26 cellular contexts compared by ENCODE assay signal in genomic region chr1:18114726-18115410, GRCh38. TPM values are rescaled to one million over a fixed set of nuclear protein-coding genes. Genes with fewer than 3 reads are reported as not detected.
DNase-seq lines count a peak whose midpoint lies in the region; TF ChIP-seq lines count a peak whose summit lies in the region.
"Had no signal": no experiment of that assay in that cellular context is flagged by ENCODE, and none has a peak within 500 bp of the region (broad histone marks: within the 10 kb centered on the region; RNA-seq: fewer than 3 reads in every experiment).

No MANE protein-coding gene starts in this region.

- H3K27ac Mint-ChIP-seq in chondrocyte (ENCODE audit: unreplicated experiment) = no peak overlapping the region
- H3K27ac Mint-ChIP-seq: CD4-positive, alpha-beta memory T cell; CD4-positive, CD25-positive, alpha-beta regulatory T cell; CD8-positive, alpha-beta memory T cell had no signal

- no peaks in the 10 kb centered on the region for H3K9me3 ChIP-seq in neuronal stem cell (replicated peaks in 1 of 2; ENCODE audit: control insufficient read depth in 2 of 2, insufficient read depth in 1 of 2, low read depth in 1 of 2, low read length in 2 of 2)
- H3K9me3 ChIP-seq: BE2C, BLaER1 had no signal

- H3K27me3 ChIP-seq in neuronal stem cell (ENCODE audit: control insufficient read depth in 3 of 3, insufficient read depth in 3 of 3, low read depth in 1 of 3, low read length in 3 of 3) = peaks cover 0 to 51% (median 17%) of the 10 kb centered on the region in 3 experiments

- no peak overlapping the region for H2BK12ac ChIP-seq in neuronal stem cell (ENCODE audit: low read length)

- H3K9ac ChIP-seq in neuronal stem cell (ENCODE audit: low read depth, low read length, poor library complexity) = peak overlapping the region; percentile 9
- H3K9ac ChIP-seq: BLaER1 had no signal

- H3K79me1 ChIP-seq in neuronal stem cell (ENCODE audit: low read depth, low read length) = no peaks in the 10 kb centered on the region

- peaks cover 84% of the 10 kb centered on the region for H3K27me3 Mint-ChIP-seq in chondrocyte (ENCODE audit: low read depth)

- no peak overlapping the region for H2AFZ ChIP-seq in neuronal stem cell (ENCODE audit: low read length)

- no peak overlapping the region for H3K23ac ChIP-seq in neuronal stem cell (ENCODE audit: low read depth, low read length, poor library complexity)

- H2BK5ac ChIP-seq in neuronal stem cell (ENCODE audit: low read length) = no peak overlapping the region

- peak overlapping the region; percentile 8 for H2BK15ac ChIP-seq in neuronal stem cell (ENCODE audit: low read length)

- H3K4me3 Mint-ChIP-seq in chondrocyte (ENCODE audit: unreplicated experiment) = no peak overlapping the region
- H3K4me3 Mint-ChIP-seq: CD14-positive monocyte; CD4-positive, alpha-beta memory T cell; CD4-positive, CD25-positive, alpha-beta regulatory T cell; CD8-positive, alpha-beta memory T cell had no signal

- no peak overlapping the region for H4K8ac ChIP-seq in neuronal stem cell (ENCODE audit: low read depth, low read length)

- H3K14ac ChIP-seq in neuronal stem cell (ENCODE audit: low read length) = no peak overlapping the region

- no peak overlapping the region for H3K4me3 ChIP-seq in Jurkat, Clone E6-1 (ENCODE audit: low read length)
- H3K4me3 ChIP-seq in neuronal stem cell (ENCODE audit: low read length in 2 of 2) = no peak overlapping the region
- H3K4me3 ChIP-seq: BLaER1 had no signal

- DNase-seq in Jurkat, Clone E6-1 (ENCODE audit: low read depth, low spot score) = peak; percentile 72
- DNase-seq in chondrocyte (ENCODE audit: low spot score) = peak; percentile 34
- no peak for DNase-seq in neuronal stem cell (ENCODE audit: low spot score)
- no peak for DNase-seq in GOT3 (lab: John Stamatoyannopoulos, UW)
- no peak for DNase-seq in retina
- no peak for DNase-seq in stimulated activated CD4-positive, alpha-beta T cell treated with anti-CD3 and anti-CD28 coated beads, Interleukin-2, amount 100 ng/mL, for 48 hours
- no peak for DNase-seq in NCI-H748 (lab: John Stamatoyannopoulos, UW; ENCODE audit: unreplicated experiment)
- DNase-seq: 8988T; ACHN; BE2C; C1 segment of cervical spinal cord; CD4-positive, alpha-beta memory T cell; CD4-positive, CD25-positive, alpha-beta regulatory T cell; CD8-positive, alpha-beta memory T cell; COR-L47; DMS 273 treated with DMSO at 0.1 percent for 48 hours; DMS153; DMS53; DMS79; DND-41; EL; GF-D8 had no signal

- TF ChIP-seq CTCF in chondrocyte (IDR thresholded peaks at IDR 0.05) = no peak

- peak overlapping the region; percentile 48 for H2AK5ac ChIP-seq in neuronal stem cell (ENCODE audit: low read depth, low read length)

- no peak overlapping the region for H4K91ac ChIP-seq in neuronal stem cell (ENCODE audit: low read depth, low read length, poor library complexity)

- H3K36me3 Mint-ChIP-seq in chondrocyte (ENCODE audit: low read depth) = no peaks in the 10 kb centered on the region
- H3K36me3 Mint-ChIP-seq: CD14-positive monocyte; CD4-positive, alpha-beta memory T cell; CD4-positive, CD25-positive, alpha-beta regulatory T cell; CD8-positive, alpha-beta memory T cell had no signal

- no peak overlapping the region for H2BK120ac ChIP-seq in neuronal stem cell (ENCODE audit: low read depth, low read length)

- no peak overlapping the region for H3K4me2 ChIP-seq in neuronal stem cell (ENCODE audit: insufficient read depth, low read length, poor library complexity, severe bottlenecking)
- H3K4me2 ChIP-seq: BLaER1 had no signal

- H3K4me1 Mint-ChIP-seq in chondrocyte (ENCODE audit: low read depth) = peaks cover 4% of the 10 kb centered on the region

- H3K4me1 ChIP-seq in neuronal stem cell (ENCODE audit: control insufficient read depth in 2 of 2, insufficient read depth in 1 of 2, low read depth in 1 of 2, low read length in 2 of 2) = peaks cover 0 to 8% of the 10 kb centered on the region in 2 donors
- H3K4me1 ChIP-seq: BE2C had no signal

- peak overlapping the region; percentile 48 for H3K4ac ChIP-seq in neuronal stem cell (ENCODE audit: low read length)

- no peak overlapping the region for H3K27ac ChIP-seq in neuronal stem cell (replicated peaks; ENCODE audit: low read length)
- H3K27ac ChIP-seq: BLaER1 had no signal

- no CpG with 5 or more reads among the region's 3 CpGs for WGBS in neuronal stem cell (ENCODE audit: extremely low coverage in 2 of 2, insufficient read length in 2 of 2, insufficient replicate concordance in 1 of 2), 2 donors

- H3K18ac ChIP-seq in neuronal stem cell (ENCODE audit: low read length) = peak overlapping the region; percentile 11

- no peaks in the 10 kb centered on the region for H3K36me3 ChIP-seq in neuronal stem cell (replicated peaks in 1 of 2; ENCODE audit: control insufficient read depth in 2 of 2, insufficient read depth in 2 of 2, low read length in 2 of 2)
- H3K36me3 ChIP-seq: BE2C, BLaER1 had no signal

- no peaks in the 10 kb centered on the region for H3K9me3 Mint-ChIP-seq in chondrocyte (ENCODE audit: low read depth)

RNA-seq across cellular contexts. Expression of gene IGSF21, which starts 7.3 kb away (rescaled TPM):
- polyA plus RNA-seq in Jurkat, Clone E6-1 (2012; ENCODE audit: insufficient read depth, insufficient read length) = not detected
- not detected in 3 replicates for total RNA-seq in chondrocyte
- polyA plus RNA-seq in neuronal stem cell (2013, experiment 1 of 2) = 5.2 TPM
- 5.5 TPM for polyA plus RNA-seq in neuronal stem cell (2013, experiment 2 of 2)
- total RNA-seq: CD4-positive, alpha-beta memory T cell; CD4-positive, CD25-positive, alpha-beta regulatory T cell; CD8-positive, alpha-beta memory T cell; Daoy had no signal
- polyA plus RNA-seq: AG04450; CD14-positive monocyte; CD4-positive, alpha-beta memory T cell; CD4-positive, CD25-positive, alpha-beta regulatory T cell; CD8-positive, alpha-beta memory T cell had no signal

Comparison
In these comparisons a context has a peak if more than half of its experiments do, and no peak if none do; other contexts are left out.
1. DNase-seq: peak in Jurkat, Clone E6-1 (single experiment) and chondrocyte (single experiment); none in neuronal stem cell (single experiment), GOT3 (single experiment), retina (single experiment), stimulated activated CD4-positive, alpha-beta T cell treated with anti-CD3 and anti-CD28 coated beads, Interleukin-2, amount 100 ng/mL, for 48 hours (0 of 2) and NCI-H748 (single experiment).